ENCODE assay signal across 15 cellular contexts in genomic region chr2:235968616-235969324, GRCh38.
DNase-seq lines count a peak whose midpoint lies in the region; ATAC-seq lines count a peak whose summit lies in the region.
"Had no signal": no experiment of that assay in that cellular context is flagged by ENCODE, and none has a peak within 500 bp of the region (broad histone marks: within the 10 kb centered on the region; RNA-seq: fewer than 3 reads in every experiment).

No MANE protein-coding gene starts in this region.

- peak; percentile 90 for DNase-seq in DMS153 treated with DMSO at 0.1 percent for 48 hours (lab: John Stamatoyannopoulos, UW; ENCODE audit: unreplicated experiment)
- peak; percentile 76 for DNase-seq in NCI-H128 (lab: John Stamatoyannopoulos, UW; ENCODE audit: unreplicated experiment)
- peak; percentile 83 for DNase-seq in NCI-H510A treated with DMSO at 0.1 percent for 48 hours (lab: John Stamatoyannopoulos, UW)
- peak; percentile 55 for DNase-seq in mesenteric fat pad (ENCODE audit: low spot score)
- no peak for DNase-seq in cortex of kidney (lab: John Stamatoyannopoulos, UW)
- no peak for DNase-seq in mesenchymal stem cell
- DNase-seq: activated CD8-positive, alpha-beta T cell treated with anti-CD3 and anti-CD28 coated beads, Interleukin-2, amount 10 ng/mL, durations not matched to agents 7 days and 5 days; amygdala; colonic mucosa; DMS53; stimulated activated CD4-positive, alpha-beta T cell treated with anti-CD3 and anti-CD28 coated beads, Interleukin-1b, Interleukin-23, amount 100 ng/mL, for 48 hours; WERI-Rb-1 had no signal

- no peak overlapping the region for H2BK15ac ChIP-seq in mesenchymal stem cell (ENCODE audit: low read depth, poor library complexity, severe bottlenecking)

- no peak overlapping the region for H3K23ac ChIP-seq in mesenchymal stem cell (ENCODE audit: low read length in 2 of 2)

- no peak for ATAC-seq in GM21390 (IDR thresholded peaks at IDR 0.05; ENCODE audit: unreplicated experiment)
- ATAC-seq: activated CD8-positive, alpha-beta T cell treated with anti-CD3 and anti-CD28 coated beads, Interleukin-2, amount 10 ng/mL, durations not matched to agents 7 days and 5 days; activated T-helper 17 cell treated with anti-CD3 and anti-CD28 coated beads, Interleukin-2, amount 50 U/mL, for 72 hours had no signal

- H4K91ac ChIP-seq in mesenchymal stem cell (ENCODE audit: low read length), result no peak overlapping the region

- H3K36me3 ChIP-seq in mesenchymal stem cell (ENCODE audit: control insufficient read depth in 1 of 2, insufficient read depth in 2 of 2, low read depth in 1 of 2, low read length in 2 of 2), result peaks cover 21 to 42% of the 10 kb centered on the region in 2 experiments
- H3K36me3 ChIP-seq: colonic mucosa had no signal

- no peak overlapping the region for H4K8ac ChIP-seq in mesenchymal stem cell (ENCODE audit: low read length)

- no peak overlapping the region for H3K4me2 ChIP-seq in mesenchymal stem cell (ENCODE audit: low read length, poor library complexity, severe bottlenecking)

- no peaks in the 10 kb centered on the region for H3K9me3 ChIP-seq in mesenchymal stem cell (ENCODE audit: control insufficient read depth, low read length)
- H3K9me3 ChIP-seq: colonic mucosa, Peyer's patch had no signal

- H3K18ac ChIP-seq in mesenchymal stem cell (ENCODE audit: low read depth in 1 of 2, low read length in 2 of 2), result no peak overlapping the region

- H2BK12ac ChIP-seq in mesenchymal stem cell (ENCODE audit: low read length in 2 of 2), result no peak overlapping the region

- no peak overlapping the region for H2BK5ac ChIP-seq in mesenchymal stem cell (ENCODE audit: low read depth, low read length, poor library complexity, severe bottlenecking)

- H2AK5ac ChIP-seq in mesenchymal stem cell (ENCODE audit: low read length, severe bottlenecking), result no peak overlapping the region

- H3K4ac ChIP-seq in mesenchymal stem cell (ENCODE audit: low read depth in 1 of 2, low read length in 2 of 2), result no peak overlapping the region

- H3K4me1 ChIP-seq in mesenchymal stem cell (ENCODE audit: control insufficient read depth, insufficient read depth, low read depth, low read length), result no peaks in the 10 kb centered on the region
- H3K4me1 ChIP-seq: colonic mucosa, Peyer's patch had no signal

- H3K79me1 ChIP-seq in mesenchymal stem cell (replicated peaks; ENCODE audit: low read length, poor library complexity, severe bottlenecking), result no peaks in the 10 kb centered on the region

- H3K14ac ChIP-seq in mesenchymal stem cell (ENCODE audit: low read length in 2 of 2), result no peak overlapping the region

- no peak overlapping the region for H2AFZ ChIP-seq in mesenchymal stem cell (ENCODE audit: low read depth, low read length)

- no peak overlapping the region for H3K27ac ChIP-seq in mesenchymal stem cell (ENCODE audit: low read length, poor library complexity, severe bottlenecking)
- H3K27ac ChIP-seq: colonic mucosa, Peyer's patch, WERI-Rb-1 had no signal

- H3K9ac ChIP-seq in mesenchymal stem cell (ENCODE audit: low read length), result no peak overlapping the region

- no peaks in the 10 kb centered on the region for H3K27me3 ChIP-seq in mesenchymal stem cell (ENCODE audit: control insufficient read depth in 1 of 2, insufficient read depth in 1 of 2, low read length in 2 of 2)
- H3K27me3 ChIP-seq: colonic mucosa, Peyer's patch had no signal

- no peak overlapping the region for H2BK120ac ChIP-seq in mesenchymal stem cell (ENCODE audit: low read depth, low read length)

- H3K4me3 ChIP-seq in mesenchymal stem cell (ENCODE audit: insufficient read depth in 1 of 2, low read depth in 1 of 2, low read length in 2 of 2), result no peak overlapping the region
- H3K4me3 ChIP-seq: colonic mucosa, Peyer's patch had no signal

- whole genome bisulfite sequencing in mesenchymal stem cell, result 97% methylated on average over 16 of the region's 18 CpGs

Comparison
In these comparisons a context has a peak if more than half of its experiments do, and no peak if none do; other contexts are left out.
1. DNase-seq: peak in DMS153 treated with DMSO at 0.1 percent for 48 hours (single experiment), NCI-H128 (single experiment), NCI-H510A treated with DMSO at 0.1 percent for 48 hours (single experiment) and mesenteric fat pad (single experiment); none in cortex of kidney (single experiment) and mesenchymal stem cell (single experiment).